10 cellular contexts compared by ENCODE assay signal in genomic region chr4:108433832-108434231, GRCh38.
A peak's percentile ranks its signal among the peaks of the same experiment; 100 is the strongest.
DNase-seq lines count a peak whose midpoint lies in the region; ATAC-seq and TF ChIP-seq lines count a peak whose summit lies in the region.
"Had no signal": no experiment of that assay in that cellular context is flagged by ENCODE, and none has a peak within 500 bp of the region (broad histone marks: within the 10 kb centered on the region; RNA-seq: fewer than 3 reads in every experiment).

No MANE protein-coding gene starts in this region.

- no peaks in the 10 kb centered on the region for H3K9me3 Mint-ChIP-seq in activated naive CD4-positive, alpha-beta T cell treated with anti-CD3 and anti-CD28 coated beads, Interleukin-2, amount 50 U/mL, for 24 hours
- H3K9me3 Mint-ChIP-seq in activated CD4-positive, alpha-beta T cell treated with anti-CD3 and anti-CD28 coated beads, Interleukin-2, amount 10 ng/mL, durations not matched to agents 7 days and 5 days, result peaks cover 18% of the 10 kb centered on the region
- peaks cover 1 to 7% of the 10 kb centered on the region in 2 donors for H3K9me3 Mint-ChIP-seq in effector memory CD8-positive, alpha-beta T cell
- no peaks in the 10 kb centered on the region for H3K9me3 Mint-ChIP-seq in stimulated activated effector memory CD8-positive, alpha-beta T cell treated with anti-CD3 and anti-CD28 coated beads, Interleukin-12 subunit alpha, Interleukin-12 subunit beta, amount 100 ng/mL, for 72 hours
- H3K9me3 Mint-ChIP-seq: memory B cell had no signal

- TF ChIP-seq CTCF in BE2C (IDR thresholded peaks at IDR 0.05; ENCODE audit: low read depth, low read length), result no peak

- peak overlapping the region; percentile 70 for H3K27ac Mint-ChIP-seq in activated naive CD4-positive, alpha-beta T cell treated with anti-CD3 and anti-CD28 coated beads, Interleukin-2, amount 50 U/mL, for 24 hours
- H3K27ac Mint-ChIP-seq in activated CD4-positive, alpha-beta T cell treated with anti-CD3 and anti-CD28 coated beads, Interleukin-2, amount 10 ng/mL, durations not matched to agents 7 days and 5 days, result peak overlapping the region; percentile 85
- H3K27ac Mint-ChIP-seq in effector memory CD8-positive, alpha-beta T cell, result peak overlapping the region; percentile 11 to 12
- no peak overlapping the region for H3K27ac Mint-ChIP-seq in stimulated activated effector memory CD8-positive, alpha-beta T cell treated with anti-CD3 and anti-CD28 coated beads, Interleukin-12 subunit alpha, Interleukin-12 subunit beta, amount 100 ng/mL, for 72 hours
- H3K27ac Mint-ChIP-seq: memory B cell had no signal

- no peaks in the 10 kb centered on the region for H3K36me3 Mint-ChIP-seq in activated naive CD4-positive, alpha-beta T cell treated with anti-CD3 and anti-CD28 coated beads, Interleukin-2, amount 50 U/mL, for 24 hours
- H3K36me3 Mint-ChIP-seq in activated CD4-positive, alpha-beta T cell treated with anti-CD3 and anti-CD28 coated beads, Interleukin-2, amount 10 ng/mL, durations not matched to agents 7 days and 5 days (ENCODE audit: low read depth), result peaks cover 26% of the 10 kb centered on the region
- H3K36me3 Mint-ChIP-seq in effector memory CD8-positive, alpha-beta T cell (ENCODE audit: insufficient read depth), result no peaks in the 10 kb centered on the region
- H3K36me3 Mint-ChIP-seq in stimulated activated effector memory CD8-positive, alpha-beta T cell treated with anti-CD3 and anti-CD28 coated beads, Interleukin-12 subunit alpha, Interleukin-12 subunit beta, amount 100 ng/mL, for 72 hours, result no peaks in the 10 kb centered on the region
- H3K36me3 Mint-ChIP-seq: memory B cell had no signal

- H3K9me3 ChIP-seq in BE2C, result no peaks in the 10 kb centered on the region; the same call in 1 of the 2 replicates

- DNase-seq in activated naive CD4-positive, alpha-beta T cell (lab: John Stamatoyannopoulos, UW), result no peak
- peak; percentile 77 for DNase-seq in activated CD4-positive, alpha-beta T cell treated with anti-CD3 and anti-CD28 coated beads, Interleukin-2, amount 10 ng/mL, durations not matched to agents 7 days and 5 days
- DNase-seq in effector memory CD8-positive, alpha-beta T cell, result no peak
- DNase-seq in stimulated activated effector memory CD8-positive, alpha-beta T cell treated with anti-CD3 and anti-CD28 coated beads, Interleukin-12 subunit alpha, Interleukin-12 subunit beta, amount 100 ng/mL, for 72 hours (ENCODE audit: low spot score in 2 of 2), result no peak
- no peak for DNase-seq in BE2C
- DNase-seq: C1 segment of cervical spinal cord had no signal

- peak overlapping the region; percentile 68 for H3K4me3 Mint-ChIP-seq in activated naive CD4-positive, alpha-beta T cell treated with anti-CD3 and anti-CD28 coated beads, Interleukin-2, amount 50 U/mL, for 24 hours
- peak overlapping the region; percentile 25 for H3K4me3 Mint-ChIP-seq in activated CD4-positive, alpha-beta T cell treated with anti-CD3 and anti-CD28 coated beads, Interleukin-2, amount 10 ng/mL, durations not matched to agents 7 days and 5 days
- peak overlapping the region; percentile 19 to 56 for H3K4me3 Mint-ChIP-seq in effector memory CD8-positive, alpha-beta T cell
- H3K4me3 Mint-ChIP-seq in stimulated activated effector memory CD8-positive, alpha-beta T cell treated with anti-CD3 and anti-CD28 coated beads, Interleukin-12 subunit alpha, Interleukin-12 subunit beta, amount 100 ng/mL, for 72 hours, result no peak overlapping the region
- H3K4me3 Mint-ChIP-seq: memory B cell had no signal

- POLR2A ChIA-PET in activated CD4-positive, alpha-beta T cell treated with anti-CD3 and anti-CD28 coated beads, Interleukin-2, amount 10 ng/mL, durations not matched to agents 7 days and 5 days (lab: Charles Lee), result no interaction called here

- H3K4me3 ChIP-seq in BE2C (ENCODE audit: low read depth, low read length), result no peak overlapping the region

- no peaks in the 10 kb centered on the region for H3K27me3 Mint-ChIP-seq in activated naive CD4-positive, alpha-beta T cell treated with anti-CD3 and anti-CD28 coated beads, Interleukin-2, amount 50 U/mL, for 24 hours
- H3K27me3 Mint-ChIP-seq in activated CD4-positive, alpha-beta T cell treated with anti-CD3 and anti-CD28 coated beads, Interleukin-2, amount 10 ng/mL, durations not matched to agents 7 days and 5 days, result peaks cover 6% of the 10 kb centered on the region
- H3K27me3 Mint-ChIP-seq in effector memory CD8-positive, alpha-beta T cell, result no peaks in the 10 kb centered on the region
- H3K27me3 Mint-ChIP-seq: memory B cell had no signal

- H3K4me1 ChIP-seq in BE2C, result no peaks in the 10 kb centered on the region

- H3K36me3 ChIP-seq in BE2C, result no peaks in the 10 kb centered on the region

- peaks cover 58% of the 10 kb centered on the region for H3K4me1 Mint-ChIP-seq in activated naive CD4-positive, alpha-beta T cell treated with anti-CD3 and anti-CD28 coated beads, Interleukin-2, amount 50 U/mL, for 24 hours
- peaks cover 53% of the 10 kb centered on the region for H3K4me1 Mint-ChIP-seq in activated CD4-positive, alpha-beta T cell treated with anti-CD3 and anti-CD28 coated beads, Interleukin-2, amount 10 ng/mL, durations not matched to agents 7 days and 5 days
- H3K4me1 Mint-ChIP-seq in effector memory CD8-positive, alpha-beta T cell (ENCODE audit: low read depth in 2 of 2), result peaks cover 14 to 21% of the 10 kb centered on the region in 2 donors
- peaks cover 12% of the 10 kb centered on the region for H3K4me1 Mint-ChIP-seq in stimulated activated effector memory CD8-positive, alpha-beta T cell treated with anti-CD3 and anti-CD28 coated beads, Interleukin-12 subunit alpha, Interleukin-12 subunit beta, amount 100 ng/mL, for 72 hours
- H3K4me1 Mint-ChIP-seq: memory B cell had no signal

- no peaks in the 10 kb centered on the region for H3K27me3 ChIP-seq in BE2C

- ATAC-seq in effector memory CD8-positive, alpha-beta T cell (replicated peaks), result peak; percentile 63
- ATAC-seq in stimulated activated effector memory CD8-positive, alpha-beta T cell treated with anti-CD3 and anti-CD28 coated beads, Interleukin-12 subunit alpha, Interleukin-12 subunit beta, amount 100 ng/mL, for 72 hours, result peak; percentile 50
- ATAC-seq in HG02970 (IDR thresholded peaks at IDR 0.05; ENCODE audit: low FRiP score, unreplicated experiment) (no peak), HG03045 (IDR thresholded peaks at IDR 0.05; ENCODE audit: unreplicated experiment) (no peak)

- CTCF ChIA-PET in activated CD4-positive, alpha-beta T cell treated with anti-CD3 and anti-CD28 coated beads, Interleukin-2, amount 10 ng/mL, durations not matched to agents 7 days and 5 days (lab: Charles Lee), result no interaction called here

Comparison
In these comparisons a context has a peak if more than half of its experiments do, and no peak if none do; other contexts are left out.
1. ATAC-seq: peak in effector memory CD8-positive, alpha-beta T cell (single experiment) and stimulated activated effector memory CD8-positive, alpha-beta T cell treated with anti-CD3 and anti-CD28 coated beads, Interleukin-12 subunit alpha, Interleukin-12 subunit beta, amount 100 ng/mL, for 72 hours (single experiment); none in HG02970 (single experiment) and HG03045 (single experiment).